ENCODE assay signal across 11 cellular contexts in genomic region chr1:35448344-35448801, GRCh38.
DNase-seq lines count a peak whose midpoint lies in the region; ATAC-seq, FAIRE-seq and TF ChIP-seq lines count a peak whose summit lies in the region.
"Had no signal": no experiment of that assay in that cellular context is flagged by ENCODE, and none has a peak within 500 bp of the region (broad histone marks: within the 10 kb centered on the region; RNA-seq: fewer than 3 reads in every experiment).

No MANE protein-coding gene starts in this region.

- H3K36me3 ChIP-seq in HepG2 (replicated peaks in 1 of 2; ENCODE audit: control insufficient read depth in 1 of 2, insufficient read depth in 2 of 2, low read length in 2 of 2) (peaks cover 20 to 70% of the 10 kb centered on the region in 2 experiments), H7 (replicated peaks; ENCODE audit: control insufficient read depth, insufficient read depth, low read length) (peaks cover 39% of the 10 kb centered on the region)

- no peak overlapping the region for H3K4me3 Mint-ChIP-seq in activated naive CD8-positive, alpha-beta T cell treated with anti-CD3 and anti-CD28 coated beads for 36 hours
- H3K4me3 Mint-ChIP-seq: CD4-positive, alpha-beta memory T cell had no signal

- intact Hi-C loops in HepG2 (cut with micrococcal nuclease; ENCODE audit: unreplicated experiment) = no loop called here

- TF ChIP-seq EP300 in A549 (IDR thresholded peaks at IDR 0.05) (no peak), HepG2 (IDR thresholded peaks at IDR 0.05; ENCODE audit: low read depth in 2 of 2, low read length in 2 of 2) (no peak), HepG2 (CRISPR knock-in tag; IDR thresholded peaks at IDR 0.05; ENCODE audit: borderline replicate concordance) (no peak)

- TF ChIP-seq RAD21 in A549 (conservative IDR thresholded peaks at IDR 0.05 in 1 of 2, IDR thresholded peaks at IDR 0.05 in 1 of 2) (no peak), HepG2 (CRISPR knock-in tag; IDR thresholded peaks at IDR 0.05) (no peak)

- TF ChIP-seq CTCF in A549 (IDR thresholded peaks at IDR 0.05) (no peak), HepG2 (CRISPR knock-in tag; IDR thresholded peaks at IDR 0.05) (no peak)

- no peaks in the 10 kb centered on the region for H3K9me3 ChIP-seq in A549
- H3K9me3 ChIP-seq in HepG2 (ENCODE audit: low read length) = no peaks in the 10 kb centered on the region

- FAIRE-seq in A549 (lab: Jason Lieb, UNC) (no peak), HepG2 (lab: Jason Lieb, UNC) (no peak)

- H3K4me1 ChIP-seq in A549 (peaks cover 2% of the 10 kb centered on the region; the same call in 1 of the 3 replicates), HepG2 (ENCODE audit: insufficient read depth, low read length) (peaks cover 27% of the 10 kb centered on the region)

- H3K4me2 ChIP-seq in A549 = no peak overlapping the region
- no peak overlapping the region for H3K4me2 ChIP-seq in HepG2 (ENCODE audit: low read depth, low read length)

- H3K4me3 ChIP-seq in A549 (no peak overlapping the region), HepG2 (replicated peaks in 1 of 3; ENCODE audit: insufficient read depth in 1 of 3, low read depth in 2 of 3, low read length in 3 of 3) (no peak overlapping the region), H7 (ENCODE audit: insufficient read depth, low read depth, low read length) (no peak overlapping the region)

- 72% methylated on average over 3 of the region's 3 CpGs for WGBS in A549 (ENCODE audit: missing lambda C conversion rate)
- WGBS in HepG2 (ENCODE audit: low lambda C conversion rate) = 82% methylated on average over 3 of the region's 3 CpGs

- H3K9ac ChIP-seq in HepG2 (ENCODE audit: insufficient read depth, low read depth, low read length) = no peak overlapping the region

- ATAC-seq in A549 = peak in 1 of 2 experiments; percentile 40; a peak in 1 of 6 replicates
- no peak for ATAC-seq in HepG2
- no peak for ATAC-seq in GM19397 (IDR thresholded peaks at IDR 0.05; ENCODE audit: unreplicated experiment)
- ATAC-seq: Panc1 had no signal

- H3K27me3 Mint-ChIP-seq in activated naive CD8-positive, alpha-beta T cell treated with anti-CD3 and anti-CD28 coated beads for 36 hours = no peaks in the 10 kb centered on the region
- H3K27me3 Mint-ChIP-seq: CD4-positive, alpha-beta memory T cell had no signal

- H3K27ac Mint-ChIP-seq in activated naive CD8-positive, alpha-beta T cell treated with anti-CD3 and anti-CD28 coated beads for 36 hours = no peak overlapping the region

- in situ Hi-C loops in HepG2 (cut with HindIII; ENCODE audit: extremely low pct_ligation_motif_present, low pct_unique_long_range_greater_than_20kb) = loop anchor here (10.0 to 25.0 kb wide), 2 partner anchors 96 to 289 kb away; no protein-coding TSS in a partner anchor

- H3K36me3 Mint-ChIP-seq in activated naive CD8-positive, alpha-beta T cell treated with anti-CD3 and anti-CD28 coated beads for 36 hours = peaks cover 3% of the 10 kb centered on the region

- no TSS peak for BruUV-seq in HepG2 (replicated peaks; lab: Mats Ljungman, UMichigan)

- TF ChIP-seq POLR2A in A549 (IDR thresholded peaks at IDR 0.05; ENCODE audit: low read length) = no peak
- TF ChIP-seq POLR2A in HepG2 (IDR thresholded peaks at IDR 0.05; ENCODE audit: insufficient read depth in 1 of 2, low read depth in 2 of 2, low read length in 2 of 2) = no peak

- CTCF ChIA-PET in A549 (lab: Yijun Ruan, JAX) (interaction anchor here (0.8 to 6.1 kb wide), 3 partner anchors 11 to 116 kb away, joined by 3 to 45 read pairs (median 3); no protein-coding TSS in a partner anchor), HepG2 (lab: Yijun Ruan, JAX; ENCODE audit: low intra/inter-chr PET ratio, low total read pairs) (interaction anchor here (1.6 kb wide), 1 partner anchor 97 kb away, joined by 4 read pairs; no protein-coding TSS in a partner anchor)

- H3K27me3 ChIP-seq in HepG2 (ENCODE audit: control insufficient read depth in 1 of 2, insufficient read depth in 2 of 2, low read length in 2 of 2) (no peaks in the 10 kb centered on the region), H7 (ENCODE audit: control insufficient read depth, insufficient read depth, low read length) (no peaks in the 10 kb centered on the region)

- H3K4me1 Mint-ChIP-seq in activated naive CD8-positive, alpha-beta T cell treated with anti-CD3 and anti-CD28 coated beads for 36 hours = peaks cover 20% of the 10 kb centered on the region

- no peaks in the 10 kb centered on the region for H3K79me2 ChIP-seq in HepG2 (ENCODE audit: insufficient read depth, low read length)

- DNase-seq in A549 (ENCODE audit: low read depth in 1 of 2, low spot score in 1 of 2) (no peak), M059J (ENCODE audit: low read depth) (peak; percentile 84), brain pericyte (ENCODE audit: low read depth, low spot score) (peak; percentile 43), HepG2 (ENCODE audit: low spot score) (peak; percentile 39), H7 (no peak)
- DNase-seq in activated naive CD8-positive, alpha-beta T cell treated with anti-CD3 and anti-CD28 coated beads for 36 hours = no peak
- no peak for DNase-seq in stimulated activated CD4-positive, alpha-beta T cell treated with anti-CD3 and anti-CD28 coated beads, Interleukin-4, amount 100 ng/mL, for 1 hour
- DNase-seq: activated gamma-delta T cell; CD4-positive, alpha-beta memory T cell had no signal

- H3K27ac ChIP-seq in A549 (peak overlapping the region in 1 of 2 experiments; percentile 47; a peak in 2 of 6 replicates), HepG2 (ENCODE audit: extremely low read length, insufficient read depth, low read length) (no peak overlapping the region)

- no peaks in the 10 kb centered on the region for H3K9me3 Mint-ChIP-seq in activated naive CD8-positive, alpha-beta T cell treated with anti-CD3 and anti-CD28 coated beads for 36 hours
- H3K9me3 Mint-ChIP-seq: CD4-positive, alpha-beta memory T cell had no signal

- H4K20me1 ChIP-seq in HepG2 (ENCODE audit: insufficient read depth, low read length) = no peaks in the 10 kb centered on the region

- POLR2A ChIA-PET in A549 (lab: Yijun Ruan, JAX) (interaction anchor here (1.4 kb wide), 1 partner anchor 109 kb away, joined by 3 read pairs; the partner anchor contains the start of genes KIAA0319L and NCDN), HepG2 (lab: Yijun Ruan, JAX) (no interaction called here)

- no peak overlapping the region for H2AFZ ChIP-seq in HepG2 (ENCODE audit: low read length)

TF ChIP-seq in A549, 52 proteins besides CTCF, POLR2A, EP300 and RAD21:
- TF ChIP-seq REST (IDR thresholded peaks at IDR 0.05) (no peak), CEBPB (IDR thresholded peaks at IDR 0.05) (peak; percentile 39 to 56; a peak in 2 of 4 replicates)

TF ChIP-seq in HepG2, 621 proteins besides CTCF, POLR2A, EP300 and RAD21:
- no peak for TF ChIP-seq GRHL1 (CRISPR knock-in tag; conservative IDR thresholded peaks at IDR 0.05)
- TF ChIP-seq CEBPG (CRISPR knock-in tag; IDR thresholded peaks at IDR 0.05) = peak; percentile 39; the same call in 1 of the 2 replicates
- no peak for TF ChIP-seq NFE2L2 (IDR thresholded peaks at IDR 0.05; ENCODE audit: low read length)
- TF ChIP-seq CEBPB (IDR thresholded peaks at IDR 0.05; ENCODE audit: borderline replicate concordance, low read depth, low read length) = peak; percentile 75
- no peak for TF ChIP-seq ZNF317 (CRISPR knock-in tag; IDR thresholded peaks at IDR 0.05)
- TF ChIP-seq ZNF550 (CRISPR knock-in tag; IDR thresholded peaks at IDR 0.05; ENCODE audit: borderline replicate concordance) = no peak
- TF ChIP-seq ZNF367 (CRISPR knock-in tag; IDR thresholded peaks at IDR 0.05; ENCODE audit: borderline replicate concordance) = no peak

Comparison
In these comparisons a context has a peak if more than half of its experiments do, and no peak if none do; other contexts are left out.
1. DNase-seq: peak in M059J (single experiment), brain pericyte (single experiment) and HepG2 (single experiment); none in A549 (0 of 2), H7 (single experiment), activated naive CD8-positive, alpha-beta T cell treated with anti-CD3 and anti-CD28 coated beads for 36 hours (single experiment) and stimulated activated CD4-positive, alpha-beta T cell treated with anti-CD3 and anti-CD28 coated beads, Interleukin-4, amount 100 ng/mL, for 1 hour (single experiment).
2. Of the 38 proteins assayed by ChIP-seq in both HepG2 and A549: peak only in HepG2: none; only in A549: none; in both: CEBPB; in neither: 37.